8 cellular contexts compared by ENCODE assay signal in genomic region chr2:223779877-223780276, GRCh38. TPM values are rescaled to one million over a fixed set of nuclear protein-coding genes. Genes with fewer than 3 reads are reported as not detected.
DNase-seq lines count a peak whose midpoint lies in the region; ATAC-seq and TF ChIP-seq lines count a peak whose summit lies in the region.

No MANE protein-coding gene starts in this region.

- intact Hi-C loops in ascending aorta (cut with DNase I): no loop called here

- H3K27ac Mint-ChIP-seq in neural progenitor cell: no peak overlapping the region

- H3K9me3 ChIP-seq in BE2C (no peaks in the 10 kb centered on the region), neural progenitor cell (ENCODE audit: low read depth) (no peaks in the 10 kb centered on the region), ascending aorta (no peaks in the 10 kb centered on the region)

- no peak overlapping the region for H3K4me3 Mint-ChIP-seq in neural progenitor cell

- H3K36me3 ChIP-seq in BE2C (no peaks in the 10 kb centered on the region), brain microvascular endothelial cell (replicated peaks) (no peaks in the 10 kb centered on the region), neural progenitor cell (no peaks in the 10 kb centered on the region), ascending aorta (no peaks in the 10 kb centered on the region)

- no peak overlapping the region for H2AFZ ChIP-seq in neural progenitor cell (replicated peaks)

- H3K36me3 Mint-ChIP-seq in neural progenitor cell: no peaks in the 10 kb centered on the region

- peaks cover 2% of the 10 kb centered on the region for H3K27me3 Mint-ChIP-seq in neural progenitor cell (ENCODE audit: insufficient read depth, low read depth)

- H3K4me1 ChIP-seq in BE2C (no peaks in the 10 kb centered on the region), neural progenitor cell (no peaks in the 10 kb centered on the region), ascending aorta (no peaks in the 10 kb centered on the region)

- H3K4me3 ChIP-seq in BE2C (ENCODE audit: low read depth, low read length) (no peak overlapping the region), brain microvascular endothelial cell (ENCODE audit: low read depth, low read length) (no peak overlapping the region), neural progenitor cell (no peak overlapping the region), ascending aorta (no peak overlapping the region)

- TF ChIP-seq CTCF in BE2C (IDR thresholded peaks at IDR 0.05; ENCODE audit: low read depth, low read length) (peak; percentile 56), brain microvascular endothelial cell (IDR thresholded peaks at IDR 0.05; ENCODE audit: low read depth, low read length, missing control alignments) (peak; percentile 58), neural progenitor cell (IDR thresholded peaks at IDR 0.05) (peak; percentile 45), ascending aorta (IDR thresholded peaks at IDR 0.05) (no peak)

- no peaks in the 10 kb centered on the region for H3K27me3 ChIP-seq in BE2C
- no peaks in the 10 kb centered on the region for H3K27me3 ChIP-seq in brain microvascular endothelial cell (replicated peaks)
- no peaks in the 10 kb centered on the region for H3K27me3 ChIP-seq in neural progenitor cell
- no peaks in the 10 kb centered on the region for H3K27me3 ChIP-seq in ascending aorta

- in situ Hi-C loops in brain microvascular endothelial cell (cut with HindIII; ENCODE audit: low pct_ligation_motif_present, low sequenced_read_pairs): no loop called here

- no peaks in the 10 kb centered on the region for H3F3A ChIP-seq in neural progenitor cell (ENCODE audit: low read depth)

- H4K20me1 ChIP-seq in neural progenitor cell (ENCODE audit: low read depth): no peaks in the 10 kb centered on the region

- no peaks in the 10 kb centered on the region for H3K9me3 Mint-ChIP-seq in neural progenitor cell

- H3K27ac ChIP-seq in brain microvascular endothelial cell (no peak overlapping the region), neural progenitor cell (no peak overlapping the region), ascending aorta (no peak overlapping the region)

- no peaks in the 10 kb centered on the region for H3K79me2 ChIP-seq in neural progenitor cell (ENCODE audit: low read depth)

- DNase-seq in BE2C: peak; percentile 42
- peak; percentile 11 for DNase-seq in SK-N-DZ (ENCODE audit: low spot score)
- peak; percentile 55 for DNase-seq in brain microvascular endothelial cell
- DNase-seq in neural progenitor cell (ENCODE audit: low spot score): peak; percentile 52
- no peak for DNase-seq in ascending aorta (ENCODE audit: low spot score in 2 of 2)

- ATAC-seq in GM18868 (IDR thresholded peaks at IDR 0.05; ENCODE audit: unreplicated experiment) (peak; percentile 88), HG03439 (IDR thresholded peaks at IDR 0.05; ENCODE audit: unreplicated experiment) (peak; percentile 84), GM21447 (IDR thresholded peaks at IDR 0.05; ENCODE audit: unreplicated experiment) (no peak)

- no peaks in the 10 kb centered on the region for H3K4me1 Mint-ChIP-seq in neural progenitor cell

- H3K4me2 ChIP-seq in neural progenitor cell: no peak overlapping the region

- no peak overlapping the region for H3K9ac ChIP-seq in neural progenitor cell

RNA-seq across cellular contexts. Expression of gene AP1S3, which starts 57.5 kb away (rescaled TPM):
- 0.68 TPM for polyA plus RNA-seq in BE2C (2012; ENCODE audit: insufficient read depth, insufficient read length, low read depth)
- polyA plus RNA-seq in SK-N-DZ (2014; cell fraction: cytosol; rRNA removed): 0.93 and 1.3 TPM in 2 replicates
- polyA plus RNA-seq in SK-N-DZ (2014; cell fraction: nucleus; rRNA removed): 0.47 and 0.91 TPM in 2 replicates
- total RNA-seq in neural progenitor cell (ENCODE audit: low replicate concordance): 4.9 and 5.1 TPM in 2 replicates
- not detected for total RNA-seq in ascending aorta

Comparison
In these comparisons a context has a peak if more than half of its experiments do, and no peak if none do; other contexts are left out.
1. DNase-seq: peak in BE2C (single experiment), SK-N-DZ (single experiment), brain microvascular endothelial cell (single experiment) and neural progenitor cell (single experiment); none in ascending aorta (0 of 2).
2. CTCF ChIP-seq: peak in BE2C (single experiment), brain microvascular endothelial cell (single experiment) and neural progenitor cell (single experiment); none in ascending aorta (0 of 3).